Comparison of ENCODE assay signal across 8 cellular contexts in genomic region chr15:62482715-62483429, GRCh38.
A peak's percentile ranks its signal among the peaks of the same experiment; 100 is the strongest.
DNase-seq lines count a peak whose midpoint lies in the region; ATAC-seq and TF ChIP-seq lines count a peak whose summit lies in the region.

No MANE protein-coding gene starts in this region.

- H3K27me3 Mint-ChIP-seq in T-helper 2 cell treated with Interferon-gamma antibody and Interleukin-4, amounts not matched to agents 5 μg/mL and 100 μg/mL, for 36 hours (ENCODE audit: low read depth) = no peaks in the 10 kb centered on the region
- peaks cover 12% of the 10 kb centered on the region for H3K27me3 Mint-ChIP-seq in activated T-helper 17 cell treated with anti-CD3 and anti-CD28 coated beads, Interleukin-2, amount 50 U/mL, for 72 hours

- H3K27ac ChIP-seq in iPS DF 6.9 (ENCODE audit: low read length) (no peak overlapping the region), adrenal gland (no peak overlapping the region)

- H3K4me1 ChIP-seq in iPS DF 6.9 (ENCODE audit: control insufficient read depth, insufficient read depth, low read length) = peaks cover 1% of the 10 kb centered on the region; the same call in 1 of the 2 replicates
- peaks cover 0 to 4% of the 10 kb centered on the region in 2 donors for H3K4me1 ChIP-seq in adrenal gland (replicated peaks in 1 of 2)

- H3K36me3 ChIP-seq in iPS DF 6.9 (ENCODE audit: control insufficient read depth, insufficient read depth, low read length) = no peaks in the 10 kb centered on the region
- H3K36me3 ChIP-seq in adrenal gland (replicated peaks in 1 of 2) = no peaks in the 10 kb centered on the region

- H3K4me3 Mint-ChIP-seq in T-helper 2 cell treated with Interferon-gamma antibody and Interleukin-4, amounts not matched to agents 5 μg/mL and 100 μg/mL, for 36 hours = no peak overlapping the region
- no peak overlapping the region for H3K4me3 Mint-ChIP-seq in activated T-helper 17 cell treated with anti-CD3 and anti-CD28 coated beads, Interleukin-2, amount 50 U/mL, for 72 hours

- DNase-seq in Right ventricle myocardium inferior (ENCODE audit: missing footprints) (no peak), cardiac septum (ENCODE audit: low spot score) (no peak), iPS DF 6.9 (ENCODE audit: low read depth, low spot score) (peak; percentile 58), occipital lobe (lab: John Stamatoyannopoulos, UW) (no peak), adrenal gland (no peak)
- peak; percentile 7 for DNase-seq in T-helper 2 cell treated with Interferon-gamma antibody and Interleukin-4, amounts not matched to agents 5 μg/mL and 100 μg/mL, for 36 hours (ENCODE audit: low spot score)

- TF ChIP-seq CTCF in adrenal gland (IDR thresholded peaks at IDR 0.05) = no peak

- intact Hi-C loops in Right ventricle myocardium inferior (cut with DNase I) = no loop called here
- intact Hi-C loops in cardiac septum (cut with DNase I) = no loop called here
- intact Hi-C loops in adrenal gland (cut with DNase I) = no loop called here

- no peaks in the 10 kb centered on the region for H3K9me3 Mint-ChIP-seq in T-helper 2 cell treated with Interferon-gamma antibody and Interleukin-4, amounts not matched to agents 5 μg/mL and 100 μg/mL, for 36 hours
- no peaks in the 10 kb centered on the region for H3K9me3 Mint-ChIP-seq in activated T-helper 17 cell treated with anti-CD3 and anti-CD28 coated beads, Interleukin-2, amount 50 U/mL, for 72 hours

- H3K27me3 ChIP-seq in iPS DF 6.9 (ENCODE audit: control insufficient read depth, insufficient read depth, low read length) (no peaks in the 10 kb centered on the region), adrenal gland (no peaks in the 10 kb centered on the region)

- no peak for TF ChIP-seq POLR2A in adrenal gland (IDR thresholded peaks at IDR 0.05)

- H3K27ac Mint-ChIP-seq in T-helper 2 cell treated with Interferon-gamma antibody and Interleukin-4, amounts not matched to agents 5 μg/mL and 100 μg/mL, for 36 hours = no peak overlapping the region
- H3K27ac Mint-ChIP-seq in activated T-helper 17 cell treated with anti-CD3 and anti-CD28 coated beads, Interleukin-2, amount 50 U/mL, for 72 hours = no peak overlapping the region

- H3K9me3 ChIP-seq in iPS DF 6.9 (ENCODE audit: control insufficient read depth, insufficient read depth, low read length) (no peaks in the 10 kb centered on the region), adrenal gland (replicated peaks in 1 of 3) (no peaks in the 10 kb centered on the region)

- no peak overlapping the region for H3K4me3 ChIP-seq in iPS DF 6.9 (ENCODE audit: low read length)
- no peak overlapping the region for H3K4me3 ChIP-seq in adrenal gland

- peaks cover 2% of the 10 kb centered on the region for H3K4me1 Mint-ChIP-seq in T-helper 2 cell treated with Interferon-gamma antibody and Interleukin-4, amounts not matched to agents 5 μg/mL and 100 μg/mL, for 36 hours (ENCODE audit: low read depth)
- H3K4me1 Mint-ChIP-seq in activated T-helper 17 cell treated with anti-CD3 and anti-CD28 coated beads, Interleukin-2, amount 50 U/mL, for 72 hours = no peaks in the 10 kb centered on the region

- WGBS in iPS DF 6.9 (ENCODE audit: insufficient coverage, insufficient read length) = no CpG with 5 or more reads among the region's 5 CpGs
- WGBS in adrenal gland, 4 donors = 77 to 85% (median 80%) methylated on average over 5 of the region's 5 CpGs

- ATAC-seq in Right ventricle myocardium inferior (peak; percentile 29), HG03159 (IDR thresholded peaks at IDR 0.05; ENCODE audit: unreplicated experiment) (peak; percentile 76)
- ATAC-seq in activated T-helper 17 cell treated with anti-CD3 and anti-CD28 coated beads, Interleukin-2, amount 50 U/mL, for 72 hours (replicated peaks) = no peak

- H3K36me3 Mint-ChIP-seq in T-helper 2 cell treated with Interferon-gamma antibody and Interleukin-4, amounts not matched to agents 5 μg/mL and 100 μg/mL, for 36 hours (ENCODE audit: low read depth) = no peaks in the 10 kb centered on the region
- H3K36me3 Mint-ChIP-seq in activated T-helper 17 cell treated with anti-CD3 and anti-CD28 coated beads, Interleukin-2, amount 50 U/mL, for 72 hours (ENCODE audit: low read depth) = no peaks in the 10 kb centered on the region

Comparison
In these comparisons a context has a peak if more than half of its experiments do, and no peak if none do; other contexts are left out.
1. DNase-seq: peak in T-helper 2 cell treated with Interferon-gamma antibody and Interleukin-4, amounts not matched to agents 5 μg/mL and 100 μg/mL, for 36 hours (single experiment) and iPS DF 6.9 (single experiment); none in Right ventricle myocardium inferior (single experiment), cardiac septum (single experiment), occipital lobe (single experiment) and adrenal gland (0 of 7).